ENCODE assay signal across 12 cellular contexts in genomic region chr1:21313886-21314796, GRCh38. TPM values are rescaled to one million over a fixed set of nuclear protein-coding genes. Genes with fewer than 3 reads are reported as not detected.
DNase-seq lines count a peak whose midpoint lies in the region; ATAC-seq and TF ChIP-seq lines count a peak whose summit lies in the region.
"Had no signal": no experiment of that assay in that cellular context is flagged by ENCODE, and none has a peak within 500 bp of the region (broad histone marks: within the 10 kb centered on the region; RNA-seq: fewer than 3 reads in every experiment).

No MANE protein-coding gene starts in this region.

- peaks cover 13 to 92% (median 58%) of the 10 kb centered on the region in 3 donors for H3K4me1 ChIP-seq in esophagus squamous epithelium
- H3K4me1 ChIP-seq in naive thymus-derived CD4-positive, alpha-beta T cell (ENCODE audit: control insufficient read depth in 2 of 2, insufficient read depth in 2 of 2, low read length in 2 of 2): peaks cover 0 to 15% of the 10 kb centered on the region in 2 donors
- H3K4me1 ChIP-seq in uterus: peaks cover 25 to 35% of the 10 kb centered on the region in 2 donors

- H3K4me3 ChIP-seq in esophagus squamous epithelium (peak overlapping the region in 1 of 4 donors; percentile 15), uterus (no peak overlapping the region)
- no peak overlapping the region for H3K4me3 ChIP-seq in naive thymus-derived CD4-positive, alpha-beta T cell (ENCODE audit: low read length)

- CTCF ChIA-PET in naive thymus-derived CD4-positive, alpha-beta T cell (lab: Charles Lee): interaction anchor here (0.6 to 3.0 kb wide), 5 partner anchors 11 to 54 kb away, joined by 3 to 8 read pairs (median 4); no protein-coding TSS in a partner anchor

- peaks cover 4% of the 10 kb centered on the region for H3K36me3 Mint-ChIP-seq in activated naive CD8-positive, alpha-beta T cell
- H3K36me3 Mint-ChIP-seq in activated naive CD8-positive, alpha-beta T cell treated with anti-CD3 and anti-CD28 coated beads, Interleukin-2, amount 50 U/mL, for 24 hours (ENCODE audit: low read depth): peaks cover 32% of the 10 kb centered on the region
- peaks cover 4 to 22% (median 11%) of the 10 kb centered on the region in 5 donors for H3K36me3 Mint-ChIP-seq in naive thymus-derived CD4-positive, alpha-beta T cell

- no peaks in the 10 kb centered on the region for H3K9me3 ChIP-seq in esophagus squamous epithelium
- no peaks in the 10 kb centered on the region for H3K9me3 ChIP-seq in naive thymus-derived CD4-positive, alpha-beta T cell (ENCODE audit: control insufficient read depth in 2 of 3, low read length in 3 of 3)
- no peaks in the 10 kb centered on the region for H3K9me3 ChIP-seq in uterus

- no peak for TF ChIP-seq CTCF in esophagus squamous epithelium (IDR thresholded peaks at IDR 0.05)
- no peak for TF ChIP-seq CTCF in uterus (IDR thresholded peaks at IDR 0.05)

- H3K9me3 Mint-ChIP-seq in activated naive CD8-positive, alpha-beta T cell (ENCODE audit: low read depth): no peaks in the 10 kb centered on the region
- H3K9me3 Mint-ChIP-seq in activated naive CD8-positive, alpha-beta T cell treated with anti-CD3 and anti-CD28 coated beads, Interleukin-2, amount 50 U/mL, for 24 hours: no peaks in the 10 kb centered on the region
- no peaks in the 10 kb centered on the region for H3K9me3 Mint-ChIP-seq in naive thymus-derived CD4-positive, alpha-beta T cell
- H3K9me3 Mint-ChIP-seq in stimulated activated naive CD8-positive, alpha-beta T cell treated with anti-CD3 and anti-CD28 coated beads, Interleukin-15, amount 100 ng/mL, for 72 hours: peaks cover 0 to 8% of the 10 kb centered on the region in 2 donors
- H3K9me3 Mint-ChIP-seq: IgD-negative memory B cell had no signal

- intact Hi-C loops in esophagus squamous epithelium (cut with DNase I): no loop called here
- intact Hi-C loops in naive thymus-derived CD4-positive, alpha-beta T cell (cut with micrococcal nuclease): no loop called here
- intact Hi-C loops in uterus (cut with DNase I; ENCODE audit: low total_unique reads): no loop called here

- H3K27me3 ChIP-seq in esophagus squamous epithelium (no peaks in the 10 kb centered on the region), uterus (no peaks in the 10 kb centered on the region)
- H3K27me3 ChIP-seq in naive thymus-derived CD4-positive, alpha-beta T cell (ENCODE audit: control insufficient read depth in 2 of 2, insufficient read depth in 2 of 2, low read length in 2 of 2): no peaks in the 10 kb centered on the region

- POLR2A ChIA-PET in naive thymus-derived CD4-positive, alpha-beta T cell (lab: Charles Lee): interaction anchor here (1.1 to 23.1 kb wide), 4 partner anchors 8 to 54 kb away, joined by 4 to 427 read pairs (median 10); partner anchors contain the start of gene ECE1

- no peaks in the 10 kb centered on the region for H3K36me3 ChIP-seq in esophagus squamous epithelium
- peaks cover 0 to 10% (median 4%) of the 10 kb centered on the region in 3 experiments for H3K36me3 ChIP-seq in naive thymus-derived CD4-positive, alpha-beta T cell (ENCODE audit: control insufficient read depth in 2 of 3, insufficient read depth in 3 of 3, low read length in 3 of 3)
- no peaks in the 10 kb centered on the region for H3K36me3 ChIP-seq in uterus

- 43 to 59% methylated on average over 17 to 18 of the region's 19 CpGs for WGBS in esophagus squamous epithelium, 2 donors

- no peak overlapping the region for H3K4me3 Mint-ChIP-seq in activated naive CD8-positive, alpha-beta T cell
- H3K4me3 Mint-ChIP-seq in activated naive CD8-positive, alpha-beta T cell treated with anti-CD3 and anti-CD28 coated beads, Interleukin-2, amount 50 U/mL, for 24 hours: no peak overlapping the region
- peak overlapping the region in 1 of 10 donors; percentile 8 for H3K4me3 Mint-ChIP-seq in naive thymus-derived CD4-positive, alpha-beta T cell
- H3K4me3 Mint-ChIP-seq in stimulated activated naive CD8-positive, alpha-beta T cell treated with anti-CD3 and anti-CD28 coated beads, Interleukin-15, amount 100 ng/mL, for 72 hours: no peak overlapping the region
- H3K4me3 Mint-ChIP-seq: IgD-negative memory B cell had no signal

- DNase-seq in activated naive CD8-positive, alpha-beta T cell treated with anti-CD3 and anti-CD28 coated beads, Interleukin-2, amount 50 U/mL, for 24 hours: no peak
- no peak for DNase-seq in esophagus squamous epithelium (lab: John Stamatoyannopoulos, UW)
- no peak for DNase-seq in naive thymus-derived CD4-positive, alpha-beta T cell
- DNase-seq in uterus: peak; percentile 81 to 84
- no peak for DNase-seq in stimulated activated naive CD8-positive, alpha-beta T cell treated with anti-CD3 and anti-CD28 coated beads, Interleukin-15, amount 100 ng/mL, for 72 hours
- DNase-seq: ACHN, cortex of kidney, NCI-H446 had no signal

- H3K27ac Mint-ChIP-seq in activated naive CD8-positive, alpha-beta T cell: peak overlapping the region; percentile 43
- H3K27ac Mint-ChIP-seq in activated naive CD8-positive, alpha-beta T cell treated with anti-CD3 and anti-CD28 coated beads, Interleukin-2, amount 50 U/mL, for 24 hours: no peak overlapping the region
- H3K27ac Mint-ChIP-seq in naive thymus-derived CD4-positive, alpha-beta T cell: peak overlapping the region in 7 of 9 donors; percentile 6 to 91 (median 31)
- H3K27ac Mint-ChIP-seq in stimulated activated naive CD8-positive, alpha-beta T cell treated with anti-CD3 and anti-CD28 coated beads, Interleukin-15, amount 100 ng/mL, for 72 hours: no peak overlapping the region

- no peak for ATAC-seq in activated naive CD8-positive, alpha-beta T cell treated with anti-CD3 and anti-CD28 coated beads, Interleukin-2, amount 50 U/mL, for 24 hours
- no peak for ATAC-seq in naive thymus-derived CD4-positive, alpha-beta T cell
- no peak for ATAC-seq in GM21529 (IDR thresholded peaks at IDR 0.05; ENCODE audit: unreplicated experiment)
- ATAC-seq in GM21723 (IDR thresholded peaks at IDR 0.05; ENCODE audit: unreplicated experiment): no peak
- ATAC-seq in stimulated activated naive CD8-positive, alpha-beta T cell treated with anti-CD3 and anti-CD28 coated beads, Interleukin-15, amount 100 ng/mL, for 72 hours: no peak

- H3K27me3 Mint-ChIP-seq in activated naive CD8-positive, alpha-beta T cell: no peaks in the 10 kb centered on the region
- H3K27me3 Mint-ChIP-seq in activated naive CD8-positive, alpha-beta T cell treated with anti-CD3 and anti-CD28 coated beads, Interleukin-2, amount 50 U/mL, for 24 hours: no peaks in the 10 kb centered on the region
- no peaks in the 10 kb centered on the region for H3K27me3 Mint-ChIP-seq in naive thymus-derived CD4-positive, alpha-beta T cell
- H3K27me3 Mint-ChIP-seq in stimulated activated naive CD8-positive, alpha-beta T cell treated with anti-CD3 and anti-CD28 coated beads, Interleukin-15, amount 100 ng/mL, for 72 hours: no peaks in the 10 kb centered on the region
- H3K27me3 Mint-ChIP-seq: IgD-negative memory B cell had no signal

- no peak for TF ChIP-seq POLR2A in esophagus squamous epithelium (IDR thresholded peaks at IDR 0.05)
- no peak for TF ChIP-seq POLR2A in uterus (IDR thresholded peaks at IDR 0.05)

- peaks cover 37% of the 10 kb centered on the region for H3K4me1 Mint-ChIP-seq in activated naive CD8-positive, alpha-beta T cell (ENCODE audit: low read depth)
- peaks cover 43% of the 10 kb centered on the region for H3K4me1 Mint-ChIP-seq in activated naive CD8-positive, alpha-beta T cell treated with anti-CD3 and anti-CD28 coated beads, Interleukin-2, amount 50 U/mL, for 24 hours
- peaks cover 33 to 64% (median 46%) of the 10 kb centered on the region in 7 donors for H3K4me1 Mint-ChIP-seq in naive thymus-derived CD4-positive, alpha-beta T cell
- H3K4me1 Mint-ChIP-seq in stimulated activated naive CD8-positive, alpha-beta T cell treated with anti-CD3 and anti-CD28 coated beads, Interleukin-15, amount 100 ng/mL, for 72 hours: peaks cover 74% of the 10 kb centered on the region

- H3K27ac ChIP-seq in esophagus squamous epithelium (peak overlapping the region; percentile 24 to 94 (median 86)), uterus (peak overlapping the region; percentile 85 to 93)
- no peak overlapping the region for H3K27ac ChIP-seq in naive thymus-derived CD4-positive, alpha-beta T cell (ENCODE audit: low read depth, low read length)

RNA-seq across cellular contexts. Expression of gene ECE1, which starts 23.9 kb away (rescaled TPM):
- total RNA-seq in esophagus squamous epithelium: 10 to 100 TPM; 11.3 to 42.2 (median 24.1) TPM
- total RNA-seq in naive thymus-derived CD4-positive, alpha-beta T cell: 10 to 100 TPM; 63.3 to 97.4 (median 72.2) TPM
- 10 to 100 TPM; 21.3 to 50.4 TPM for polyA plus RNA-seq in naive thymus-derived CD4-positive, alpha-beta T cell
- 100 to 1,000 TPM in 1 of 4 donors, 10 to 100 TPM in 3; 45.6 to 175 (median 59.1) TPM for total RNA-seq in uterus

Comparison
In these comparisons a context has a peak if more than half of its experiments do, and no peak if none do; other contexts are left out.
1. H3K27ac Mint-ChIP-seq: peak in activated naive CD8-positive, alpha-beta T cell (single experiment) and naive thymus-derived CD4-positive, alpha-beta T cell (7 of 9); none in activated naive CD8-positive, alpha-beta T cell treated with anti-CD3 and anti-CD28 coated beads, Interleukin-2, amount 50 U/mL, for 24 hours (single experiment) and stimulated activated naive CD8-positive, alpha-beta T cell treated with anti-CD3 and anti-CD28 coated beads, Interleukin-15, amount 100 ng/mL, for 72 hours (0 of 2).
2. DNase-seq: peak in uterus (2 of 2); none in activated naive CD8-positive, alpha-beta T cell treated with anti-CD3 and anti-CD28 coated beads, Interleukin-2, amount 50 U/mL, for 24 hours (single experiment), esophagus squamous epithelium (single experiment), naive thymus-derived CD4-positive, alpha-beta T cell (0 of 9) and stimulated activated naive CD8-positive, alpha-beta T cell treated with anti-CD3 and anti-CD28 coated beads, Interleukin-15, amount 100 ng/mL, for 72 hours (0 of 2).